2 cellular contexts compared by ENCODE assay signal in the genomic region with DNA sequence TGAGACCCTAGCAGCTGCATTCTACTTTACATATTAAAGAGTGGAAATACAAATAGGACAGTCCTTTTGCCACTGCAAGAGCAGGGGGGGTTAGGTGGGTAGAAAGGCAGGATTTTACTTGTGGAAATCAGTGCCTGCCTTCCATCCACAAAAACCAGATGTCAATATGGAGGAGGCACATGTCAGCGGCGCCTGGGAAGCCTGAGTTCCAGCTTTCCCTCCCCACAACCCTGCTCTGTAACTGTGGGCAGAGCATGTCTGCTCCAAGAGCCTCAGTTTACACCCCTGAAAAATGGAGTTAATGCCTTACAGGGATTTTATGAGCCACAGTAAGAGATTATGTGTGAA.
TF ChIP-seq lines count a peak whose summit lies in the region.

No MANE protein-coding gene starts in this region.

TF ChIP-seq in GM23338, 12 proteins besides CTCF, POLR2A, EP300 and RAD21 (continued from another document):
- no peak for TF ChIP-seq STAT1 (IDR thresholded peaks at IDR 0.05; ENCODE audit: unreplicated experiment)
- TF ChIP-seq ZNF331 (CRISPR knock-in tag; IDR thresholded peaks at IDR 0.05; ENCODE audit: low read depth) = no peak
- no peak for TF ChIP-seq ZNF114 (CRISPR knock-in tag; IDR thresholded peaks at IDR 0.05)
- TF ChIP-seq, protein P1, sequence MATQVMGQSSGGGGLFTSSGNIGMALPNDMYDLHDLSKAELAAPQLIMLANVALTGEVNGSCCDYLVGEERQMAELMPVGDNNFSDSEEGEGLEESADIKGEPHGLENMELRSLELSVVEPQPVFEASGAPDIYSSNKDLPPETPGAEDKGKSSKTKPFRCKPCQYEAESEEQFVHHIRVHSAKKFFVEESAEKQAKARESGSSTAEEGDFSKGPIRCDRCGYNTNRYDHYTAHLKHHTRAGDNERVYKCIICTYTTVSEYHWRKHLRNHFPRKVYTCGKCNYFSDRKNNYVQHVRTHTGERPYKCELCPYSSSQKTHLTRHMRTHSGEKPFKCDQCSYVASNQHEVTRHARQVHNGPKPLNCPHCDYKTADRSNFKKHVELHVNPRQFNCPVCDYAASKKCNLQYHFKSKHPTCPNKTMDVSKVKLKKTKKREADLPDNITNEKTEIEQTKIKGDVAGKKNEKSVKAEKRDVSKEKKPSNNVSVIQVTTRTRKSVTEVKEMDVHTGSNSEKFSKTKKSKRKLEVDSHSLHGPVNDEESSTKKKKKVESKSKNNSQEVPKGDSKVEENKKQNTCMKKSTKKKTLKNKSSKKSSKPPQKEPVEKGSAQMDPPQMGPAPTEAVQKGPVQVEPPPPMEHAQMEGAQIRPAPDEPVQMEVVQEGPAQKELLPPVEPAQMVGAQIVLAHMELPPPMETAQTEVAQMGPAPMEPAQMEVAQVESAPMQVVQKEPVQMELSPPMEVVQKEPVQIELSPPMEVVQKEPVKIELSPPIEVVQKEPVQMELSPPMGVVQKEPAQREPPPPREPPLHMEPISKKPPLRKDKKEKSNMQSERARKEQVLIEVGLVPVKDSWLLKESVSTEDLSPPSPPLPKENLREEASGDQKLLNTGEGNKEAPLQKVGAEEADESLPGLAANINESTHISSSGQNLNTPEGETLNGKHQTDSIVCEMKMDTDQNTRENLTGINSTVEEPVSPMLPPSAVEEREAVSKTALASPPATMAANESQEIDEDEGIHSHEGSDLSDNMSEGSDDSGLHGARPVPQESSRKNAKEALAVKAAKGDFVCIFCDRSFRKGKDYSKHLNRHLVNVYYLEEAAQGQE (IDR thresholded peaks at IDR 0.05; ENCODE audit: unreplicated experiment) = no peak
TF ChIP-seq in GM23338: peak in this region for 0.

TF ChIP-seq in neural cell, 6 proteins besides CTCF, POLR2A, EP300 and RAD21 (continued from another document):
- TF ChIP-seq, protein P1 (IDR thresholded peaks at IDR 0.05; ENCODE audit: borderline replicate concordance) = no peak
- TF ChIP-seq POLR2AphosphoS5 (IDR thresholded peaks at IDR 0.05) = no peak
